9 cellular contexts compared by ENCODE assay signal in the genomic region with DNA sequence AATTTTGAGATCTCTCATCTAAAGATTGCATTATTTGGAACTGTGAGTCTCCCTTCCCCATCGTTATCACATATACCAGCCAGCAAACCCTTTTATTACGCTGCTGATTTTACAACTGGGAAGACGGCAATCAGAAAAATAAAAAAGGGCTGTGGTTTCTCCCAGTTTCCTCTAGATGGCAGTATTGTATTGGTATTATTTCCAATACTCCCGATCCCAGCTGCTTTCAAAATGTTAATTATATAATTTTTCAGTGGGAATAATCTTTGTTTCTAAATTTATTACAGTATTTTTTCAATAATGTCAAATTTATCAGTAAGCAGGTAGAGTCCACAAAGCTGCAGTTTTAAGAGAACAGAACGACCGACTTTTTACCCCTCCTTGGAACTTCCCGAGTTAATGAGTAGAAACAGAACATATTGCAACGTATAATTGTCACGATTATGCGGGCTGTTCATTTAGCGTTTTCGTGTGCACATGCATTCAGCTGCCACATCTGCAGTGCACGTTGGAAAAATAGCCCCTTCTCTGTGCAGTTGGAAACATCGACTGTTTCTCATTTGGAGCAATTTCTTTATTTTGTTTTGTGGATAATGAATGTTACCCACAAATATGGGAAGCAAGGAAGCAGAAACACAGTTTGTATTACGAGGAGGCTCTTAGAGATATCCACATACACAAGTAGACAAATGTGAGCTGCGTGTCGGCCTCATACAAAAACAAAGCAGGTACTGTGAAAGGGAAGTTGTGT.
DNase-seq lines count a peak whose midpoint lies in the region; ATAC-seq, FAIRE-seq and TF ChIP-seq lines count a peak whose summit lies in the region.
"Had no signal": no experiment of that assay in that cellular context is flagged by ENCODE, and none has a peak within 500 bp of the region (broad histone marks: within the 10 kb centered on the region; RNA-seq: fewer than 3 reads in every experiment).

No MANE protein-coding gene starts in this region.

- H3K4me3 Mint-ChIP-seq in CD14-positive monocyte = peak overlapping the region; percentile 11 to 54
- H3K4me3 Mint-ChIP-seq in memory B cell = peak overlapping the region; percentile 59

- DNase-seq in CD14-positive monocyte (ENCODE audit: low spot score) = no peak
- DNase-seq in NCI-H460 (ENCODE audit: extremely low read depth, low read depth) = peak; percentile 13
- peak; percentile 31 for DNase-seq in bronchial epithelial cell (ENCODE audit: low read depth)
- DNase-seq in memory B cell (ENCODE audit: low spot score in 2 of 2) = peak in 1 of 2 donors; percentile 22
- DNase-seq in aorta = no peak
- DNase-seq in NCI-H128 (lab: John Stamatoyannopoulos, UW; ENCODE audit: unreplicated experiment) = no peak
- no peak for DNase-seq in posterior vena cava (ENCODE audit: low spot score)

- H3K27me3 Mint-ChIP-seq in CD14-positive monocyte (ENCODE audit: low read depth in 3 of 3) = peaks cover 34 to 66% (median 48%) of the 10 kb centered on the region in 3 donors
- peaks cover 25% of the 10 kb centered on the region for H3K27me3 Mint-ChIP-seq in memory B cell

- H3K4me1 Mint-ChIP-seq in CD14-positive monocyte (peaks cover 7% of the 10 kb centered on the region), memory B cell (peaks cover 4% of the 10 kb centered on the region)

- 8 to 12% methylated on average over 17 of the region's 17 CpGs for WGBS in aorta, 2 donors

- H3K27me3 ChIP-seq in bronchial epithelial cell (ENCODE audit: control insufficient read depth, insufficient read depth, low read length) (peaks cover 9% of the 10 kb centered on the region), aorta (ENCODE audit: control insufficient read depth in 1 of 2, insufficient read depth in 2 of 2, low read length in 1 of 2) (peaks cover 0 to 1% of the 10 kb centered on the region in 2 donors)

- H3K36me3 Mint-ChIP-seq in CD14-positive monocyte (peaks cover 0 to 3% of the 10 kb centered on the region in 2 donors), memory B cell (peaks cover 7% of the 10 kb centered on the region)

- H3K27ac Mint-ChIP-seq in CD14-positive monocyte = no peak overlapping the region
- H3K27ac Mint-ChIP-seq in memory B cell = no peak overlapping the region

- no peak overlapping the region for H3K4me3 ChIP-seq in bronchial epithelial cell (ENCODE audit: low read depth, low read length)
- peak overlapping the region; percentile 24 to 50 for H3K4me3 ChIP-seq in aorta (ENCODE audit: low read length in 2 of 2)
- H3K4me3 ChIP-seq: SJSA1 had no signal

- H3K9me3 Mint-ChIP-seq in CD14-positive monocyte = peaks cover 0 to 9% (median 3%) of the 10 kb centered on the region in 7 donors
- H3K9me3 Mint-ChIP-seq in memory B cell = peaks cover 7% of the 10 kb centered on the region

- no peak for FAIRE-seq in bronchial epithelial cell (lab: Jason Lieb, UNC)

- H3K4me1 ChIP-seq in aorta (ENCODE audit: control insufficient read depth in 1 of 2, insufficient read depth in 2 of 2, low read length in 2 of 2) = no peaks in the 10 kb centered on the region
- H3K4me1 ChIP-seq: SJSA1 had no signal

- no peak overlapping the region for H3K27ac ChIP-seq in aorta (ENCODE audit: low read depth in 1 of 2, low read length in 2 of 2)
- H3K27ac ChIP-seq: SJSA1 had no signal

- H3K36me3 ChIP-seq in bronchial epithelial cell (ENCODE audit: control insufficient read depth, insufficient read depth, low read length) (no peaks in the 10 kb centered on the region), aorta (ENCODE audit: control insufficient read depth in 1 of 2, insufficient read depth in 2 of 2, low read length in 1 of 2) (no peaks in the 10 kb centered on the region)
- H3K36me3 ChIP-seq: SJSA1 had no signal

- intact Hi-C loops in CD14-positive monocyte (cut with micrococcal nuclease) = no loop called here
- intact Hi-C loops in aorta (cut with DNase I) = no loop called here
- intact Hi-C loops in posterior vena cava (cut with DNase I) = no loop called here

- peak; percentile 57 for ATAC-seq in GM19035 (IDR thresholded peaks at IDR 0.05; ENCODE audit: unreplicated experiment)
- no peak for ATAC-seq in memory B cell (ENCODE audit: low read depth)
- ATAC-seq in aorta (ENCODE audit: low FRiP score) = peak; percentile 61

- peaks cover 1% of the 10 kb centered on the region for H3K9me3 ChIP-seq in aorta (ENCODE audit: control insufficient read depth, low read length)
- H3K9me3 ChIP-seq: SJSA1 had no signal

- TF ChIP-seq CTCF in CD14-positive monocyte (IDR thresholded peaks at IDR 0.05) (peak; percentile 90), bronchial epithelial cell (IDR thresholded peaks at IDR 0.05; ENCODE audit: insufficient read depth, low read length, severe bottlenecking) (peak; percentile 34)

Comparison
In these comparisons a context has a peak if more than half of its experiments do, and no peak if none do; other contexts are left out.
1. DNase-seq: peak in NCI-H460 (single experiment) and bronchial epithelial cell (single experiment); none in CD14-positive monocyte (single experiment), aorta (0 of 2), NCI-H128 (single experiment) and posterior vena cava (single experiment).